ENCODE assay signal across 26 cellular contexts in the genomic region with DNA sequence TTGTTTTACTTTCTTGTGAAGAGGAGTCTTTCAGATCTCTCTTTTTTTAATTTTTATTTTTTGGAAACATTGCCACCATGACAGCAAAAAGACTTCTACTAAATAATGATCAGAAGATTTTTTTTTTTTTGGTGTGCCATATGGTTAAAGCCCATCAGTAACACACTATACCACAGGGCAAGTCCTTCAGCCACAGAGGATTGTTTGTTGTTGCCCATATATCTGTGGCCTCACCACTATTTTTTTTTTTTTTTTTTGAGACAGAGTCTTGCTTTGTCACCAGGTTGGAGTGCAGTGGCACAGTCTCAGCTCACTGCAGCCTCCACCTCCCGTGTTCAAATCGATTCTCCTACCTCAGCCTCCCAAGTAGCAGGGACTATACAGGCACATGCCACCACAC.
"Had no signal": no experiment of that assay in that cellular context is flagged by ENCODE, and none has a peak within 500 bp of the region (broad histone marks: within the 10 kb centered on the region; RNA-seq: fewer than 3 reads in every experiment).

No MANE protein-coding gene starts in this region.

- H3K4me3 Mint-ChIP-seq: naive thymus-derived CD4-positive, alpha-beta T cell; natural killer cell treated with Interleukin-12 subunit alpha and Interleukin-12 subunit beta and Interleukin-15 and Interleukin-18, amount 100 ng/mL, for 72 hours; stimulated activated naive B cell treated with anti-CD40 and anti-IgM and Interleukin-4, amounts not matched to agents 10 μg/mL and 1 μg/mL and 100 μg/mL, for 72 hours had no signal

- DNase-seq: hypothalamus; islet precursor cell; left ventricle myocardium inferior; mesendoderm; midbrain; mucosa of descending colon; naive thymus-derived CD4-positive, alpha-beta T cell; ovary; stimulated activated CD4-positive, alpha-beta T cell treated with anti-CD3 and anti-CD28 coated beads, Interleukin-12 subunit alpha, Interleukin-12 subunit beta, amount 100 ng/mL, for 4 hours; stimulated activated CD4-positive, alpha-beta T cell treated with anti-CD3 and anti-CD28 coated beads, Interleukin-15, amount 100 ng/mL, for 24 hours; stimulated activated CD4-positive, alpha-beta T cell treated with anti-CD3 and anti-CD28 coated beads, Interleukin-2, amount 100 ng/mL, for 24 hours; stimulated activated CD4-positive, alpha-beta T cell treated with anti-CD3 and anti-CD28 coated beads, Interleukin-4, amount 100 ng/mL, for 1 hour; stimulated activated naive B cell treated with anti-CD40 and anti-IgM and Interleukin-4, amounts not matched to agents 10 μg/mL and 1 μg/mL and 100 μg/mL, for 72 hours; stimulated activated naive CD8-positive, alpha-beta T cell treated with anti-CD3 and anti-CD28 coated beads, Interleukin-15, Interleukin-2, amounts not matched to agents 100 U/mL and 50 U/mL, for 24 hours; stomach; testis; thyroid gland; transverse colon; upper lobe of left lung had no signal

- H3K36me3 ChIP-seq: ovary had no signal

- H3K27ac ChIP-seq: left ventricle myocardium inferior, ovary, right atrium auricular region, skin epidermis, stomach, testis, thyroid gland, transverse colon, upper lobe of left lung, vagina had no signal

- H3K9me3 Mint-ChIP-seq: natural killer cell treated with Interleukin-12 subunit alpha and Interleukin-12 subunit beta and Interleukin-15 and Interleukin-18, amount 100 ng/mL, for 72 hours; stimulated activated naive B cell treated with anti-CD40 and anti-IgM and Interleukin-4, amounts not matched to agents 10 μg/mL and 1 μg/mL and 100 μg/mL, for 72 hours had no signal

- H3K4me3 ChIP-seq: left ventricle myocardium inferior, lung, mucosa of descending colon, ovary, right atrium auricular region, skin epidermis, stomach, testis, thyroid gland, transverse colon, upper lobe of left lung, vagina had no signal

- H3K27me3 ChIP-seq: ovary, right atrium auricular region, stomach, testis, thyroid gland, transverse colon, upper lobe of left lung, vagina had no signal

- H3K4me1 Mint-ChIP-seq: stimulated activated naive B cell treated with anti-CD40 and anti-IgM and Interleukin-4, amounts not matched to agents 10 μg/mL and 1 μg/mL and 100 μg/mL, for 72 hours had no signal

- H3K27ac Mint-ChIP-seq: naive thymus-derived CD4-positive, alpha-beta T cell; natural killer cell treated with Interleukin-12 subunit alpha and Interleukin-12 subunit beta and Interleukin-15 and Interleukin-18, amount 100 ng/mL, for 72 hours; progenitor cell of endocrine pancreas; stimulated activated naive B cell treated with anti-CD40 and anti-IgM and Interleukin-4, amounts not matched to agents 10 μg/mL and 1 μg/mL and 100 μg/mL, for 72 hours had no signal

- H3K9me3 ChIP-seq: left ventricle myocardium inferior, mucosa of descending colon, ovary, right atrium auricular region, stomach, testis, thyroid gland, transverse colon, upper lobe of left lung, vagina had no signal

- H3K27me3 Mint-ChIP-seq: naive thymus-derived CD4-positive, alpha-beta T cell; natural killer cell treated with Interleukin-12 subunit alpha and Interleukin-12 subunit beta and Interleukin-15 and Interleukin-18, amount 100 ng/mL, for 72 hours; progenitor cell of endocrine pancreas; stimulated activated naive B cell treated with anti-CD40 and anti-IgM and Interleukin-4, amounts not matched to agents 10 μg/mL and 1 μg/mL and 100 μg/mL, for 72 hours had no signal

- ATAC-seq: mucosa of descending colon; naive thymus-derived CD4-positive, alpha-beta T cell; natural killer cell treated with Interleukin-12 subunit alpha and Interleukin-12 subunit beta and Interleukin-15 and Interleukin-18, amount 100 ng/mL, for 72 hours; sciatic nerve; stimulated activated naive B cell treated with anti-CD40 and anti-IgM and Interleukin-4, amounts not matched to agents 10 μg/mL and 1 μg/mL and 100 μg/mL, for 72 hours; stimulated activated naive CD8-positive, alpha-beta T cell treated with anti-CD3 and anti-CD28 coated beads, Interleukin-15, Interleukin-2, amounts not matched to agents 100 U/mL and 50 U/mL, for 24 hours had no signal

- H3K4me1 ChIP-seq: left ventricle myocardium inferior, right atrium auricular region, stomach, testis, thyroid gland, transverse colon, upper lobe of left lung, vagina had no signal
